8 cellular contexts compared by ENCODE assay signal in genomic region chr20:35994994-35995453, GRCh38.
DNase-seq lines count a peak whose midpoint lies in the region; ATAC-seq and TF ChIP-seq lines count a peak whose summit lies in the region.

No MANE protein-coding gene starts in this region.

- no peak overlapping the region for H3K4me3 Mint-ChIP-seq in central memory CD8-positive, alpha-beta T cell

- H3K27ac ChIP-seq in HEK293 (ENCODE audit: extremely low read depth, low read depth, low read length) = no peak overlapping the region

- H3K4me1 ChIP-seq in HEK293 (ENCODE audit: control insufficient read depth, insufficient read depth, low read length) = no peaks in the 10 kb centered on the region

- H3K4me1 Mint-ChIP-seq in central memory CD8-positive, alpha-beta T cell = peaks cover 8% of the 10 kb centered on the region

- peak; percentile 65 for ATAC-seq in central memory CD8-positive, alpha-beta T cell (replicated peaks; ENCODE audit: extremely low read depth, poor library complexity, severe bottlenecking)
- ATAC-seq in GM19023 (IDR thresholded peaks at IDR 0.05; ENCODE audit: unreplicated experiment) = no peak

- H3K27ac Mint-ChIP-seq in central memory CD8-positive, alpha-beta T cell (ENCODE audit: low read depth) = peak overlapping the region; percentile 29

- TF ChIP-seq CTCF in AG09319 (IDR thresholded peaks at IDR 0.05; ENCODE audit: low read depth, low read length) (peak; percentile 100), HEK293 (tag by site-specific recombination; IDR thresholded peaks at IDR 0.05) (peak; percentile 83)

- no peaks in the 10 kb centered on the region for H3K27me3 Mint-ChIP-seq in central memory CD8-positive, alpha-beta T cell

- CTCF ChIA-PET in HEK293 (lab: Yijun Ruan, JAX) = interaction anchor here (0.6 to 9.2 kb wide), 21 partner anchors 9 to 458 kb away, joined by 3 to 308 read pairs (median 4); no protein-coding TSS in a partner anchor

- no peaks in the 10 kb centered on the region for H3K9me3 Mint-ChIP-seq in central memory CD8-positive, alpha-beta T cell

- no peaks in the 10 kb centered on the region for H3K9me3 ChIP-seq in HEK293 (ENCODE audit: control insufficient read depth, insufficient read depth, low read depth, low read length)

- POLR2A ChIA-PET in HEK293 (lab: Yijun Ruan, JAX) = interaction anchor here (0.5 to 1.0 kb wide), 2 partner anchors 139 to 143 kb away, joined by 3 to 7 read pairs; no protein-coding TSS in a partner anchor

- no peaks in the 10 kb centered on the region for H3K36me3 Mint-ChIP-seq in central memory CD8-positive, alpha-beta T cell (ENCODE audit: insufficient read depth)

- no peak overlapping the region for H3K4me3 ChIP-seq in HEK293 (ENCODE audit: low read depth, low read length)

- H3K36me3 ChIP-seq in HEK293 (ENCODE audit: control insufficient read depth in 2 of 2, insufficient read depth in 1 of 2, low read length in 2 of 2) = no peaks in the 10 kb centered on the region

- peak; percentile 53 for DNase-seq in AG09319 (ENCODE audit: extremely low read depth, low read depth)
- peak; percentile 75 to 86 for DNase-seq in NCI-H524 (lab: John Stamatoyannopoulos, UW)
- peak; percentile 69 to 71 for DNase-seq in activated CD4-positive, alpha-beta T cell treated with anti-CD3 and anti-CD28 coated beads for 24 hours (ENCODE audit: low read depth in 2 of 2)
- DNase-seq in central memory CD8-positive, alpha-beta T cell (ENCODE audit: low spot score in 2 of 2) = peak; percentile 65 to 72
- peak; percentile 78 for DNase-seq in kidney glomerular epithelial cell (lab: John Stamatoyannopoulos, UW)
- DNase-seq in stimulated activated CD4-positive, alpha-beta T cell treated with anti-CD3 and anti-CD28 coated beads, Interleukin-1b, Interleukin-23, amount 100 ng/mL, for 48 hours = peak; percentile 79

TF ChIP-seq in HEK293, 187 proteins besides CTCF, POLR2A, EP300 and RAD21 (continues in another document):
- TF ChIP-seq ZNF677 (tag by site-specific recombination; IDR thresholded peaks at IDR 0.05) (no peak), ZNF426 (tag by site-specific recombination; IDR thresholded peaks at IDR 0.05) (no peak), ZNF768 (tag by site-specific recombination; IDR thresholded peaks at IDR 0.05) (no peak), ZNF169 (tag by site-specific recombination; IDR thresholded peaks at IDR 0.05) (no peak), GLI4 (tag by site-specific recombination; IDR thresholded peaks at IDR 0.05) (no peak), ZIC2 (tag by site-specific recombination; IDR thresholded peaks at IDR 0.05) (no peak), ZBTB17 (tag by site-specific recombination; IDR thresholded peaks at IDR 0.05) (peak; percentile 71), MZF1 (tag by site-specific recombination; IDR thresholded peaks at IDR 0.05; ENCODE audit: borderline replicate concordance) (no peak), ZNF626 (tag by site-specific recombination; IDR thresholded peaks at IDR 0.05) (no peak), ZBTB26 (tag by site-specific recombination; optimal IDR thresholded peaks at IDR 0.05) (no peak), ZNF391 (tag by site-specific recombination; IDR thresholded peaks at IDR 0.05; ENCODE audit: borderline replicate concordance, low read depth) (0 out of 2 replicates have a peak, but pooled peaks have one; percentile 29), ZNF600 (tag by site-specific recombination; IDR thresholded peaks at IDR 0.05) (peak; percentile 87), SP7 (tag by site-specific recombination; IDR thresholded peaks at IDR 0.05) (peak; percentile 25; the same call in 1 of the 2 replicates), ZNF416 (tag by site-specific recombination; IDR thresholded peaks at IDR 0.05) (no peak), KLF8 (tag by site-specific recombination; IDR thresholded peaks at IDR 0.05) (peak; percentile 95), KLF10 (tag by site-specific recombination; IDR thresholded peaks at IDR 0.05) (no peak), ZNF280C (tag by site-specific recombination; IDR thresholded peaks at IDR 0.05) (no peak), ZNF645 (tag by site-specific recombination; IDR thresholded peaks at IDR 0.05) (no peak), KLF9 (tag by site-specific recombination; IDR thresholded peaks at IDR 0.05; ENCODE audit: low read depth) (0 out of 2 replicates have a peak, but pooled peaks have one; percentile 11), PRDM1 (tag by site-specific recombination; IDR thresholded peaks at IDR 0.05) (no peak; the same call in 1 of the 2 replicates), PRDM10 (tag by site-specific recombination; IDR thresholded peaks at IDR 0.05) (0 out of 2 replicates have a peak, but pooled peaks have one; percentile 2), ZNF585B (tag by site-specific recombination; IDR thresholded peaks at IDR 0.05) (no peak), ZBTB7A (tag by site-specific recombination; IDR thresholded peaks at IDR 0.05; ENCODE audit: low read depth) (no peak)
